8 cellular contexts compared by ENCODE assay signal in genomic region chr20:62301773-62302340, GRCh38. TPM values are rescaled to one million over a fixed set of nuclear protein-coding genes. Genes with fewer than 3 reads are reported as not detected.
DNase-seq lines count a peak whose midpoint lies in the region; ATAC-seq and TF ChIP-seq lines count a peak whose summit lies in the region.

No MANE protein-coding gene starts in this region.

- ATAC-seq in GM21529 (IDR thresholded peaks at IDR 0.05; ENCODE audit: unreplicated experiment): peak; percentile 41
- peak; percentile 44 for ATAC-seq in esophagus mucosa

- H3K27me3 ChIP-seq in mucosa of stomach (ENCODE audit: control insufficient read depth, insufficient read depth, low read length): no peaks in the 10 kb centered on the region

- H3K9me3 ChIP-seq in mucosa of stomach (ENCODE audit: control insufficient read depth, low read length): no peaks in the 10 kb centered on the region

- H3K4me3 ChIP-seq in mucosa of stomach (ENCODE audit: low read length): peak overlapping the region; percentile 87

- TF ChIP-seq RAD21 in Ishikawa (IDR thresholded peaks at IDR 0.05; ENCODE audit: low read depth): peak; percentile 56; the same call in 1 of the 2 replicates

- peak overlapping the region; percentile 84 for H3K9ac ChIP-seq in mucosa of stomach (ENCODE audit: low read length)

- DNase-seq in COR-L47 (lab: John Stamatoyannopoulos, UW) (peak; percentile 92), OCI-M2 (lab: John Stamatoyannopoulos, UW; ENCODE audit: unreplicated experiment) (peak; percentile 81)
- DNase-seq in activated T-cell treated with anti-CD3 and anti-CD28 coated beads, Interleukin-2, amount 50 U/mL, for 1 hour: peak; percentile 85
- peak; percentile 68 to 69 for DNase-seq in stimulated activated CD8-positive, alpha-beta memory T cell treated with anti-CD3 and anti-CD28 coated beads, Interleukin-4, amount 100 ng/mL, for 4 hours (ENCODE audit: low read depth in 2 of 2, low spot score in 1 of 2)

- H3K36me3 ChIP-seq in mucosa of stomach (ENCODE audit: control insufficient read depth, insufficient read depth, low read length): peaks cover 4% of the 10 kb centered on the region

- no peak for TF ChIP-seq EP300 in Ishikawa (IDR thresholded peaks at IDR 0.05; ENCODE audit: borderline replicate concordance)

- peaks cover 21% of the 10 kb centered on the region for H3K4me1 ChIP-seq in mucosa of stomach (ENCODE audit: control insufficient read depth, insufficient read depth, low read length)

TF ChIP-seq in Ishikawa, 13 proteins besides CTCF, POLR2A, EP300 and RAD21:
- no peak for TF ChIP-seq TEAD4 (IDR thresholded peaks at IDR 0.05)
- peak; percentile 72 for TF ChIP-seq CEBPB (IDR thresholded peaks at IDR 0.05)

RNA-seq across cellular contexts. Expression of gene ADRM1, which starts 0.9 kb away (rescaled TPM):
- 76.1 TPM for total RNA-seq in esophagus mucosa

Comparison
In these comparisons a context has a peak if more than half of its experiments do, and no peak if none do; other contexts are left out.
1. Peak in every context shown above with its lines: DNase-seq, ATAC-seq and H3K4me3 ChIP-seq.